In the genomic region with DNA sequence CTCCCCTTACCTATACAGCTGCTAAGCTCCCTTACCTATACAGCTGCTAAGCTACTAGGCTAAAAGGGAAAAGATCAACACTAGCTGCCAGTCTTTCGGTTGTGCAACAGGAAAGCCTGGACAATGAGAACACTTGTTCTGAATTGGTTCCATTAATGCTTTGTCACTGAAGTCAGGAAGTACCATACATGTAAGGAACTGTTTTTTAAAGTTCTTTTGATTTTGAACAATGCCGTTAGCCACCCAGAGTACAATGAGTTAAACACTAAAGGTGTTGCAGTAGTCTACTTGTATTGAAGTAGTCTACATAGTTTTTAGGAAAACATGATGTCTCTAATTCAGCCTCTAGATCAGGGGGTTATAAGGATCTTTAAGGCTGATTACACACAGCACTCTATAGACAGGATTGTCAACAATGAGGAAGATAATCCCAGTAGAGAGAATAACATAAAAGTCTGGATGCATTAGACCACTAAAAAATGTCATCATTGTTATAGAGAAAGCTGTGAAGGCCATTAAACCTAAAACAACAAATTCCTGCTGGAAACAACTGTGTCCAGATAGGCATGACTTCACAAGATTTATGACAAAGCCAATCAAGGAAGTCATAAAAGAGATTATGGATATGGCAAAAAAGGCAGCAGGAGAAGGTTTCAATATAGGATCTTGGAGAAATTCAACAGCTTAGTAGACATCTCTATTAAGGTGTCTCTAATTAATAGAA, we compare ENCODE assay signal across 1 cellular context.
TF ChIP-seq lines count a peak whose summit lies in the region.

No MANE protein-coding gene starts in this region.

TF ChIP-seq in HepG2, 621 proteins besides CTCF, POLR2A, EP300 and RAD21 (continued from another document and continues in another):
- TF ChIP-seq, protein P1, sequence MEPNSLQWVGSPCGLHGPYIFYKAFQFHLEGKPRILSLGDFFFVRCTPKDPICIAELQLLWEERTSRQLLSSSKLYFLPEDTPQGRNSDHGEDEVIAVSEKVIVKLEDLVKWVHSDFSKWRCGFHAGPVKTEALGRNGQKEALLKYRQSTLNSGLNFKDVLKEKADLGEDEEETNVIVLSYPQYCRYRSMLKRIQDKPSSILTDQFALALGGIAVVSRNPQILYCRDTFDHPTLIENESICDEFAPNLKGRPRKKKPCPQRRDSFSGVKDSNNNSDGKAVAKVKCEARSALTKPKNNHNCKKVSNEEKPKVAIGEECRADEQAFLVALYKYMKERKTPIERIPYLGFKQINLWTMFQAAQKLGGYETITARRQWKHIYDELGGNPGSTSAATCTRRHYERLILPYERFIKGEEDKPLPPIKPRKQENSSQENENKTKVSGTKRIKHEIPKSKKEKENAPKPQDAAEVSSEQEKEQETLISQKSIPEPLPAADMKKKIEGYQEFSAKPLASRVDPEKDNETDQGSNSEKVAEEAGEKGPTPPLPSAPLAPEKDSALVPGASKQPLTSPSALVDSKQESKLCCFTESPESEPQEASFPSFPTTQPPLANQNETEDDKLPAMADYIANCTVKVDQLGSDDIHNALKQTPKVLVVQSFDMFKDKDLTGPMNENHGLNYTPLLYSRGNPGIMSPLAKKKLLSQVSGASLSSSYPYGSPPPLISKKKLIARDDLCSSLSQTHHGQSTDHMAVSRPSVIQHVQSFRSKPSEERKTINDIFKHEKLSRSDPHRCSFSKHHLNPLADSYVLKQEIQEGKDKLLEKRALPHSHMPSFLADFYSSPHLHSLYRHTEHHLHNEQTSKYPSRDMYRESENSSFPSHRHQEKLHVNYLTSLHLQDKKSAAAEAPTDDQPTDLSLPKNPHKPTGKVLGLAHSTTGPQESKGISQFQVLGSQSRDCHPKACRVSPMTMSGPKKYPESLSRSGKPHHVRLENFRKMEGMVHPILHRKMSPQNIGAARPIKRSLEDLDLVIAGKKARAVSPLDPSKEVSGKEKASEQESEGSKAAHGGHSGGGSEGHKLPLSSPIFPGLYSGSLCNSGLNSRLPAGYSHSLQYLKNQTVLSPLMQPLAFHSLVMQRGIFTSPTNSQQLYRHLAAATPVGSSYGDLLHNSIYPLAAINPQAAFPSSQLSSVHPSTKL (CRISPR knock-in tag; IDR thresholded peaks at IDR 0.05), result peak; percentile 94
- TF ChIP-seq HHEX (CRISPR knock-in tag; IDR thresholded peaks at IDR 0.05), result peak; percentile 47; the same call in 1 of the 2 replicates
- TF ChIP-seq ZNF652 (CRISPR knock-in tag; IDR thresholded peaks at IDR 0.05; ENCODE audit: borderline replicate concordance, low read depth), result peak; percentile 92
- no peak for TF ChIP-seq STAG1 (CRISPR knock-in tag; IDR thresholded peaks at IDR 0.05)
- TF ChIP-seq FOSL1 (CRISPR knock-in tag; IDR thresholded peaks at IDR 0.05; ENCODE audit: borderline replicate concordance), result no peak
- TF ChIP-seq HMG20B (CRISPR knock-in tag; conservative IDR thresholded peaks at IDR 0.05), result no peak
- no peak for TF ChIP-seq SOX6 (IDR thresholded peaks at IDR 0.05)
- TF ChIP-seq SOX6 (CRISPR knock-in tag; IDR thresholded peaks at IDR 0.05), result peak; percentile 99
- no peak for TF ChIP-seq ATF1 (CRISPR knock-in tag; IDR thresholded peaks at IDR 0.05)
- peak; percentile 86; the same call in 1 of the 2 replicates for TF ChIP-seq ZBTB20 (CRISPR knock-in tag; IDR thresholded peaks at IDR 0.05; ENCODE audit: borderline replicate concordance, low read depth)
- no peak for TF ChIP-seq EED (CRISPR knock-in tag; IDR thresholded peaks at IDR 0.05)
- peak; percentile 60; the same call in 1 of the 2 replicates for TF ChIP-seq ERF (CRISPR knock-in tag; IDR thresholded peaks at IDR 0.05)
- peak; percentile 58; the same call in 1 of the 2 replicates for TF ChIP-seq ZNF614 (CRISPR knock-in tag; IDR thresholded peaks at IDR 0.05; ENCODE audit: borderline replicate concordance)
- peak; percentile 65 for TF ChIP-seq KAT8 (CRISPR knock-in tag; IDR thresholded peaks at IDR 0.05)
- TF ChIP-seq ZFP1 (CRISPR knock-in tag; IDR thresholded peaks at IDR 0.05), result 0 out of 2 replicates have a peak, but pooled peaks have one; percentile 22
- TF ChIP-seq TEAD3 (CRISPR knock-in tag; optimal IDR thresholded peaks at IDR 0.05; ENCODE audit: borderline replicate concordance), result peak; percentile 67
- TF ChIP-seq, protein P2, sequence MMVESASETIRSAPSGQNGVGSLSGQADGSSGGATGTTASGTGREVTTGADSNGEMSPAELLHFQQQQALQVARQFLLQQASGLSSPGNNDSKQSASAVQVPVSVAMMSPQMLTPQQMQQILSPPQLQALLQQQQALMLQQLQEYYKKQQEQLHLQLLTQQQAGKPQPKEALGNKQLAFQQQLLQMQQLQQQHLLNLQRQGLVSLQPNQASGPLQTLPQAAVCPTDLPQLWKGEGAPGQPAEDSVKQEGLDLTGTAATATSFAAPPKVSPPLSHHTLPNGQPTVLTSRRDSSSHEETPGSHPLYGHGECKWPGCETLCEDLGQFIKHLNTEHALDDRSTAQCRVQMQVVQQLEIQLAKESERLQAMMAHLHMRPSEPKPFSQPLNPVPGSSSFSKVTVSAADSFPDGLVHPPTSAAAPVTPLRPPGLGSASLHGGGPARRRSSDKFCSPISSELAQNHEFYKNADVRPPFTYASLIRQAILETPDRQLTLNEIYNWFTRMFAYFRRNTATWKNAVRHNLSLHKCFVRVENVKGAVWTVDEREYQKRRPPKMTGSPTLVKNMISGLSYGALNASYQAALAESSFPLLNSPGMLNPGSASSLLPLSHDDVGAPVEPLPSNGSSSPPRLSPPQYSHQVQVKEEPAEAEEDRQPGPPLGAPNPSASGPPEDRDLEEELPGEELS (CRISPR knock-in tag; IDR thresholded peaks at IDR 0.05), result peak; percentile 71
- TF ChIP-seq, protein P3, sequence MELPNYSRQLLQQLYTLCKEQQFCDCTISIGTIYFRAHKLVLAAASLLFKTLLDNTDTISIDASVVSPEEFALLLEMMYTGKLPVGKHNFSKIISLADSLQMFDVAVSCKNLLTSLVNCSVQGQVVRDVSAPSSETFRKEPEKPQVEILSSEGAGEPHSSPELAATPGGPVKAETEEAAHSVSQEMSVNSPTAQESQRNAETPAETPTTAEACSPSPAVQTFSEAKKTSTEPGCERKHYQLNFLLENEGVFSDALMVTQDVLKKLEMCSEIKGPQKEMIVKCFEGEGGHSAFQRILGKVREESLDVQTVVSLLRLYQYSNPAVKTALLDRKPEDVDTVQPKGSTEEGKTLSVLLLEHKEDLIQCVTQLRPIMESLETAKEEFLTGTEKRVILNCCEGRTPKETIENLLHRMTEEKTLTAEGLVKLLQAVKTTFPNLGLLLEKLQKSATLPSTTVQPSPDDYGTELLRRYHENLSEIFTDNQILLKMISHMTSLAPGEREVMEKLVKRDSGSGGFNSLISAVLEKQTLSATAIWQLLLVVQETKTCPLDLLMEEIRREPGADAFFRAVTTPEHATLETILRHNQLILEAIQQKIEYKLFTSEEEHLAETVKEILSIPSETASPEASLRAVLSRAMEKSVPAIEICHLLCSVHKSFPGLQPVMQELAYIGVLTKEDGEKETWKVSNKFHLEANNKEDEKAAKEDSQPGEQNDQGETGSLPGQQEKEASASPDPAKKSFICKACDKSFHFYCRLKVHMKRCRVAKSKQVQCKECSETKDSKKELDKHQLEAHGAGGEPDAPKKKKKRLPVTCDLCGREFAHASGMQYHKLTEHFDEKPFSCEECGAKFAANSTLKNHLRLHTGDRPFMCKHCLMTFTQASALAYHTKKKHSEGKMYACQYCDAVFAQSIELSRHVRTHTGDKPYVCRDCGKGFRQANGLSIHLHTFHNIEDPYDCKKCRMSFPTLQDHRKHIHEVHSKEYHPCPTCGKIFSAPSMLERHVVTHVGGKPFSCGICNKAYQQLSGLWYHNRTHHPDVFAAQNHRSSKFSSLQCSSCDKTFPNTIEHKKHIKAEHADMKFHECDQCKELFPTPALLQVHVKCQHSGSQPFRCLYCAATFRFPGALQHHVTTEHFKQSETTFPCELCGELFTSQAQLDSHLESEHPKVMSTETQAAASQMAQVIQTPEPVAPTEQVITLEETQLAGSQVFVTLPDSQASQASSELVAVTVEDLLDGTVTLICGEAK (IDR thresholded peaks at IDR 0.05), result no peak; the same call in 1 of the 2 replicates
- TF ChIP-seq, protein P3 (CRISPR knock-in tag; IDR thresholded peaks at IDR 0.05), result peak; percentile 50; the same call in 1 of the 2 replicates
- TF ChIP-seq ASH2L (IDR thresholded peaks at IDR 0.05; ENCODE audit: insufficient read length, low read depth, low read length), result peak; percentile 62
- TF ChIP-seq ZXDC (CRISPR knock-in tag; IDR thresholded peaks at IDR 0.05), result no peak
- no peak for TF ChIP-seq HNRNPH1 (optimal IDR thresholded peaks at IDR 0.05; ENCODE audit: low read depth, low read length)
- peak; percentile 98 for TF ChIP-seq ZNF432 (CRISPR knock-in tag; IDR thresholded peaks at IDR 0.05; ENCODE audit: borderline replicate concordance)
- TF ChIP-seq ZNF737 (CRISPR knock-in tag; IDR thresholded peaks at IDR 0.05; ENCODE audit: borderline replicate concordance), result no peak
- TF ChIP-seq, protein P4, sequence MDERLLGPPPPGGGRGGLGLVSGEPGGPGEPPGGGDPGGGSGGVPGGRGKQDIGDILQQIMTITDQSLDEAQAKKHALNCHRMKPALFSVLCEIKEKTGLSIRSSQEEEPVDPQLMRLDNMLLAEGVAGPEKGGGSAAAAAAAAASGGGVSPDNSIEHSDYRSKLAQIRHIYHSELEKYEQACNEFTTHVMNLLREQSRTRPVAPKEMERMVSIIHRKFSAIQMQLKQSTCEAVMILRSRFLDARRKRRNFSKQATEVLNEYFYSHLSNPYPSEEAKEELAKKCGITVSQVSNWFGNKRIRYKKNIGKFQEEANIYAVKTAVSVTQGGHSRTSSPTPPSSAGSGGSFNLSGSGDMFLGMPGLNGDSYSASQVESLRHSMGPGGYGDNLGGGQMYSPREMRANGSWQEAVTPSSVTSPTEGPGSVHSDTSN (CRISPR knock-in tag; IDR thresholded peaks at IDR 0.05), result peak; percentile 63; the same call in 1 of the 2 replicates
- TF ChIP-seq, protein P5, sequence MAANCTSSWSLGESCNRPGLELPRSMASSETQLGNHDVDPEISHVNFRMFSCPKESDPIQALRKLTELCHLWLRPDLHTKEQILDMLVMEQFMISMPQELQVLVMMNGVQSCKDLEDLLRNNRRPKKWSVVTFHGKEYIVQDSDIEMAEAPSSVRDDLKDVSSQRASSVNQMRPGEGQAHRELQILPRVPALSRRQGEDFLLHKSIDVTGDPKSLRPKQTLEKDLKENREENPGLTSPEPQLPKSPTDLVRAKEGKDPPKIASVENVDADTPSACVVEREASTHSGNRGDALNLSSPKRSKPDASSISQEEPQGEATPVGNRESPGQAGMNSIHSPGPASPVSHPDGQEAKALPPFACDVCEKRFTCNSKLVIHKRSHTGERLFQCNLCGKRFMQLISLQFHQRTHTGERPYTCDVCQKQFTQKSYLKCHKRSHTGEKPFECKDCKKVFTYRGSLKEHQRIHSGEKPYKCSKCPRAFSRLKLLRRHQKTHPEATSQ (CRISPR knock-in tag; IDR thresholded peaks at IDR 0.05; ENCODE audit: borderline replicate concordance), result peak; percentile 38; the same call in 1 of the 2 replicates
- TF ChIP-seq ZFP36 (IDR thresholded peaks at IDR 0.05; ENCODE audit: borderline replicate concordance, low read depth, low read length, partially characterized antibody), result no peak
